30 cellular contexts compared by ENCODE assay signal in genomic region chr9:101832464-101832863, GRCh38.
"Had no signal": no experiment of that assay in that cellular context is flagged by ENCODE, and none has a peak within 500 bp of the region (broad histone marks: within the 10 kb centered on the region; RNA-seq: fewer than 3 reads in every experiment).

No MANE protein-coding gene starts in this region.

- H3K9me3 Mint-ChIP-seq: activated CD4-positive, alpha-beta memory T cell treated with anti-CD3 and anti-CD28 coated beads, Interleukin-2, amount 10 ng/mL, durations not matched to agents 7 days and 5 days; activated CD4-positive, alpha-beta T cell treated with anti-CD3 and anti-CD28 coated beads, Interleukin-2, amount 10 ng/mL, durations not matched to agents 7 days and 5 days; activated naive CD4-positive, alpha-beta T cell treated with anti-CD3 and anti-CD28 coated beads, Interleukin-2, amount 10 ng/mL, durations not matched to agents 7 days and 5 days; activated naive CD8-positive, alpha-beta T cell treated with anti-CD3 and anti-CD28 coated beads, Interleukin-2, amount 10 ng/mL, durations not matched to agents 7 days and 5 days; activated T-cell treated with anti-CD3 and anti-CD28 coated beads, Interleukin-2, amount 50 U/mL, for 24 hours; WTC11 had no signal

- H3K4me3 ChIP-seq: ascending aorta, breast epithelium, cardiac muscle cell, coronary artery, dorsolateral prefrontal cortex had no signal

- H3K36me3 ChIP-seq: ascending aorta, breast epithelium, cardiac muscle cell had no signal

- H3K4me3 Mint-ChIP-seq: activated CD4-positive, alpha-beta memory T cell treated with anti-CD3 and anti-CD28 coated beads, Interleukin-2, amount 10 ng/mL, durations not matched to agents 7 days and 5 days; activated CD4-positive, alpha-beta T cell treated with anti-CD3 and anti-CD28 coated beads, Interleukin-2, amount 10 ng/mL, durations not matched to agents 7 days and 5 days; activated naive CD4-positive, alpha-beta T cell treated with anti-CD3 and anti-CD28 coated beads, Interleukin-2, amount 10 ng/mL, durations not matched to agents 7 days and 5 days; activated naive CD8-positive, alpha-beta T cell treated with anti-CD3 and anti-CD28 coated beads, Interleukin-2, amount 10 ng/mL, durations not matched to agents 7 days and 5 days; activated T-cell treated with anti-CD3 and anti-CD28 coated beads, Interleukin-2, amount 50 U/mL, for 24 hours; activated T-cell treated with anti-CD3 and anti-CD28 coated beads, Interleukin-2, amount 50 U/mL, for 72 hours; brain; dendritic cell treated with granulocyte-macrophage colony-stimulating factor and Interleukin-4, amounts not matched to agents 40 ng/mL and 50 ng/mL, for 4 days; endodermal cell; WTC11 had no signal

- H3K27ac Mint-ChIP-seq: activated CD4-positive, alpha-beta memory T cell treated with anti-CD3 and anti-CD28 coated beads, Interleukin-2, amount 10 ng/mL, durations not matched to agents 7 days and 5 days; activated CD4-positive, alpha-beta T cell treated with anti-CD3 and anti-CD28 coated beads, Interleukin-2, amount 10 ng/mL, durations not matched to agents 7 days and 5 days; activated naive CD4-positive, alpha-beta T cell treated with anti-CD3 and anti-CD28 coated beads, Interleukin-2, amount 10 ng/mL, durations not matched to agents 7 days and 5 days; activated naive CD4-positive, alpha-beta T cell treated with anti-CD3 and anti-CD28 coated beads, Interleukin-2, amount 50 U/mL, for 72 hours; activated naive CD8-positive, alpha-beta T cell treated with anti-CD3 and anti-CD28 coated beads, Interleukin-2, amount 10 ng/mL, durations not matched to agents 7 days and 5 days; activated T-cell treated with anti-CD3 and anti-CD28 coated beads, Interleukin-2, amount 50 U/mL, for 24 hours; activated T-cell treated with anti-CD3 and anti-CD28 coated beads, Interleukin-2, amount 50 U/mL, for 72 hours; brain; dendritic cell treated with granulocyte-macrophage colony-stimulating factor and Interleukin-4, amounts not matched to agents 40 ng/mL and 50 ng/mL, for 4 days; endodermal cell; WTC11 had no signal

- H3K27ac ChIP-seq: ascending aorta, breast epithelium, cardiac muscle cell, coronary artery, dorsolateral prefrontal cortex had no signal

- H3K27me3 Mint-ChIP-seq: activated CD4-positive, alpha-beta memory T cell treated with anti-CD3 and anti-CD28 coated beads, Interleukin-2, amount 10 ng/mL, durations not matched to agents 7 days and 5 days; activated CD4-positive, alpha-beta T cell treated with anti-CD3 and anti-CD28 coated beads, Interleukin-2, amount 10 ng/mL, durations not matched to agents 7 days and 5 days; activated naive CD4-positive, alpha-beta T cell treated with anti-CD3 and anti-CD28 coated beads, Interleukin-2, amount 10 ng/mL, durations not matched to agents 7 days and 5 days; activated naive CD8-positive, alpha-beta T cell treated with anti-CD3 and anti-CD28 coated beads, Interleukin-2, amount 10 ng/mL, durations not matched to agents 7 days and 5 days; activated T-cell treated with anti-CD3 and anti-CD28 coated beads, Interleukin-2, amount 50 U/mL, for 24 hours; dendritic cell treated with granulocyte-macrophage colony-stimulating factor and Interleukin-4, amounts not matched to agents 40 ng/mL and 50 ng/mL, for 4 days had no signal

- FAIRE-seq: frontal cortex had no signal

- H3K27me3 ChIP-seq: ascending aorta, breast epithelium, cardiac muscle cell had no signal

- ATAC-seq: activated naive CD4-positive, alpha-beta T cell treated with anti-CD3 and anti-CD28 coated beads, Interleukin-2, amount 50 U/mL, for 72 hours; activated T-cell treated with anti-CD3 and anti-CD28 coated beads, Interleukin-2, amount 50 U/mL, for 72 hours; esophagus mucosa; WTC11 had no signal

- H3K36me3 Mint-ChIP-seq: activated naive CD4-positive, alpha-beta T cell treated with anti-CD3 and anti-CD28 coated beads, Interleukin-2, amount 10 ng/mL, durations not matched to agents 7 days and 5 days; activated naive CD4-positive, alpha-beta T cell treated with anti-CD3 and anti-CD28 coated beads, Interleukin-2, amount 50 U/mL, for 72 hours; activated naive CD8-positive, alpha-beta T cell treated with anti-CD3 and anti-CD28 coated beads, Interleukin-2, amount 10 ng/mL, durations not matched to agents 7 days and 5 days; brain; WTC11 had no signal

- H3K4me1 Mint-ChIP-seq: activated CD4-positive, alpha-beta memory T cell treated with anti-CD3 and anti-CD28 coated beads, Interleukin-2, amount 10 ng/mL, durations not matched to agents 7 days and 5 days; activated CD4-positive, alpha-beta T cell treated with anti-CD3 and anti-CD28 coated beads, Interleukin-2, amount 10 ng/mL, durations not matched to agents 7 days and 5 days; activated naive CD4-positive, alpha-beta T cell treated with anti-CD3 and anti-CD28 coated beads, Interleukin-2, amount 10 ng/mL, durations not matched to agents 7 days and 5 days; activated naive CD8-positive, alpha-beta T cell treated with anti-CD3 and anti-CD28 coated beads, Interleukin-2, amount 10 ng/mL, durations not matched to agents 7 days and 5 days; brain; endodermal cell; WTC11 had no signal

- DNase-seq: activated CD4-positive, alpha-beta memory T cell treated with anti-CD3 and anti-CD28 coated beads, Interleukin-2, amount 10 ng/mL, durations not matched to agents 7 days and 5 days; activated CD4-positive, alpha-beta T cell treated with anti-CD3 and anti-CD28 coated beads for 1 hour; activated CD4-positive, alpha-beta T cell treated with anti-CD3 and anti-CD28 coated beads for 4 hours; activated CD4-positive, alpha-beta T cell treated with anti-CD3 and anti-CD28 coated beads, Interleukin-2, amount 10 ng/mL, durations not matched to agents 7 days and 5 days; activated CD4-positive, alpha-beta T cell treated with anti-CD3 and anti-CD28 coated beads, Interleukin-2, amount 50 U/mL, for 4 hours; activated CD8-positive, alpha-beta memory T cell treated with anti-CD3 and anti-CD28 coated beads, Interleukin-2, amount 50 U/mL, for 48 hours; activated gamma-delta T cell; activated naive CD4-positive, alpha-beta T cell; activated naive CD4-positive, alpha-beta T cell treated with anti-CD3 and anti-CD28 coated beads, Interleukin-2, amount 10 ng/mL, durations not matched to agents 7 days and 5 days; activated naive CD8-positive, alpha-beta T cell treated with anti-CD3 and anti-CD28 coated beads, Interleukin-2, amount 10 ng/mL, durations not matched to agents 7 days and 5 days; activated T-cell treated with anti-CD3 and anti-CD28 coated beads for 4 hours; activated T-cell treated with anti-CD3 and anti-CD28 coated beads, Interleukin-2, amount 50 U/mL, for 24 hours; activated T-cell treated with anti-CD3 and anti-CD28 coated beads, Interleukin-2, amount 50 U/mL, for 72 hours; central memory CD4-positive, alpha-beta T cell; cerebellar nuclear complex; dorsolateral prefrontal cortex; effector memory CD4-positive, alpha-beta T cell; endodermal cell; foreskin fibroblast; T-helper 2 cell had no signal

- H3K4me1 ChIP-seq: ascending aorta, breast epithelium had no signal

- H3K9me3 ChIP-seq: ascending aorta, breast epithelium had no signal
